8 cellular contexts compared by ENCODE assay signal in genomic region chr12:45732250-45732649, GRCh38. TPM values are rescaled to one million over a fixed set of nuclear protein-coding genes. Genes with fewer than 3 reads are reported as not detected.
A peak's percentile ranks its signal among the peaks of the same experiment; 100 is the strongest.
DNase-seq lines count a peak whose midpoint lies in the region; ATAC-seq and TF ChIP-seq lines count a peak whose summit lies in the region.

No MANE protein-coding gene starts in this region.

- peaks cover 28 to 34% of the 10 kb centered on the region in 2 donors for H3K4me1 ChIP-seq in thyroid gland

- no peak for TF ChIP-seq POLR2A in thyroid gland (IDR thresholded peaks at IDR 0.05)

- peaks cover 34% of the 10 kb centered on the region for H3K36me3 Mint-ChIP-seq in activated CD8-positive, alpha-beta T cell treated with anti-CD3 and anti-CD28 coated beads for 36 hours (ENCODE audit: low read depth)
- H3K36me3 Mint-ChIP-seq in immature natural killer cell = peaks cover 4 to 9% (median 7%) of the 10 kb centered on the region in 3 donors

- peaks cover 3% of the 10 kb centered on the region for H3K9me3 Mint-ChIP-seq in activated CD8-positive, alpha-beta T cell treated with anti-CD3 and anti-CD28 coated beads for 36 hours
- H3K9me3 Mint-ChIP-seq in immature natural killer cell = no peaks in the 10 kb centered on the region

- peaks cover 37% of the 10 kb centered on the region for H3K4me1 Mint-ChIP-seq in activated CD8-positive, alpha-beta T cell treated with anti-CD3 and anti-CD28 coated beads for 36 hours (ENCODE audit: low read depth)
- H3K4me1 Mint-ChIP-seq in immature natural killer cell = peaks cover 61 to 81% of the 10 kb centered on the region in 2 donors

- WGBS in thyroid gland, 2 donors = 16 to 17% methylated on average over 5 of the region's 5 CpGs

- H3K36me3 ChIP-seq in thyroid gland = no peaks in the 10 kb centered on the region

- no peaks in the 10 kb centered on the region for H3K9me3 ChIP-seq in thyroid gland

- no peak for TF ChIP-seq CTCF in activated CD8-positive, alpha-beta T cell treated with anti-CD3 and anti-CD28 coated beads for 36 hours (IDR thresholded peaks at IDR 0.05)
- TF ChIP-seq CTCF in thyroid gland (IDR thresholded peaks at IDR 0.05) = no peak

- peak overlapping the region; percentile 88 for H3K4me3 Mint-ChIP-seq in activated CD8-positive, alpha-beta T cell treated with anti-CD3 and anti-CD28 coated beads for 36 hours
- peak overlapping the region; percentile 80 to 98 (median 86) for H3K4me3 Mint-ChIP-seq in immature natural killer cell

- CTCF ChIA-PET in activated CD8-positive, alpha-beta T cell treated with anti-CD3 and anti-CD28 coated beads for 36 hours (lab: Charles Lee) = interaction anchor here (1.0 kb wide), 1 partner anchor 75 kb away, joined by 3 read pairs; no protein-coding TSS in a partner anchor

- H3K27ac Mint-ChIP-seq in activated CD8-positive, alpha-beta T cell treated with anti-CD3 and anti-CD28 coated beads for 36 hours = peak overlapping the region; percentile 85
- H3K27ac Mint-ChIP-seq in immature natural killer cell = peak overlapping the region; percentile 92 to 99 (median 96)

- peak overlapping the region; percentile 97 to 100 (median 99) for H3K27ac ChIP-seq in thyroid gland

- ATAC-seq in activated CD8-positive, alpha-beta T cell treated with anti-CD3 and anti-CD28 coated beads for 36 hours = no peak
- no peak for ATAC-seq in GM21447 (IDR thresholded peaks at IDR 0.05; ENCODE audit: unreplicated experiment)
- no peak for ATAC-seq in HG02884 (IDR thresholded peaks at IDR 0.05; ENCODE audit: unreplicated experiment)

- H3K27me3 ChIP-seq in thyroid gland = no peaks in the 10 kb centered on the region

- POLR2A ChIA-PET in activated CD8-positive, alpha-beta T cell treated with anti-CD3 and anti-CD28 coated beads for 36 hours (lab: Charles Lee) = no interaction called here

- peak overlapping the region in 1 of 3 donors; percentile 16 for H3K4me3 ChIP-seq in thyroid gland (replicated peaks in 1 of 3)

- H3K27me3 Mint-ChIP-seq in activated CD8-positive, alpha-beta T cell treated with anti-CD3 and anti-CD28 coated beads for 36 hours = no peaks in the 10 kb centered on the region
- peaks cover 10 to 29% (median 23%) of the 10 kb centered on the region in 3 donors for H3K27me3 Mint-ChIP-seq in immature natural killer cell (ENCODE audit: low read depth in 3 of 3)

- peak in 4 of 6 experiments; percentile 2 to 42 (median 41) for DNase-seq in stimulated activated naive CD4-positive, alpha-beta T cell (lab: John Stamatoyannopoulos, UW)
- no peak for DNase-seq in stimulated activated naive CD4-positive, alpha-beta T cell treated with Interleukin-2 at 50 U/mL for 16 hours (lab: John Stamatoyannopoulos, UW)
- peak; percentile 21 for DNase-seq in activated CD8-positive, alpha-beta T cell treated with anti-CD3 and anti-CD28 coated beads for 36 hours
- DNase-seq in immature natural killer cell (peak; percentile 9 to 14 (median 12)), thyroid gland (no peak), T1000 (lab: John Stamatoyannopoulos, UW) (no peak)

- intact Hi-C loops in activated CD8-positive, alpha-beta T cell treated with anti-CD3 and anti-CD28 coated beads for 36 hours (cut with micrococcal nuclease) = no loop called here
- intact Hi-C loops in thyroid gland (cut with DNase I) = no loop called here

RNA-seq across cellular contexts. Expression of gene ARID2, which starts 2.7 kb away (rescaled TPM):
- total RNA-seq in activated CD8-positive, alpha-beta T cell treated with anti-CD3 and anti-CD28 coated beads for 36 hours = 10 to 100 TPM; 33.2 to 33.4 TPM
- polyA plus RNA-seq in immature natural killer cell = 10 to 100 TPM in 1 of 3 donors, 1 to 10 TPM in 2; 3.8 to 14.8 (median 4.3) TPM
- 10 to 100 TPM; 44.7 to 69.2 (median 50.6) TPM for total RNA-seq in thyroid gland

Comparison
In these comparisons a context has a peak if more than half of its experiments do, and no peak if none do; other contexts are left out.
1. DNase-seq: peak in stimulated activated naive CD4-positive, alpha-beta T cell (4 of 6), activated CD8-positive, alpha-beta T cell treated with anti-CD3 and anti-CD28 coated beads for 36 hours (single experiment) and immature natural killer cell (3 of 3); none in stimulated activated naive CD4-positive, alpha-beta T cell treated with Interleukin-2 at 50 U/mL for 16 hours (single experiment), thyroid gland (0 of 2) and T1000 (single experiment).